8 cellular contexts compared by ENCODE assay signal in the genomic region with DNA sequence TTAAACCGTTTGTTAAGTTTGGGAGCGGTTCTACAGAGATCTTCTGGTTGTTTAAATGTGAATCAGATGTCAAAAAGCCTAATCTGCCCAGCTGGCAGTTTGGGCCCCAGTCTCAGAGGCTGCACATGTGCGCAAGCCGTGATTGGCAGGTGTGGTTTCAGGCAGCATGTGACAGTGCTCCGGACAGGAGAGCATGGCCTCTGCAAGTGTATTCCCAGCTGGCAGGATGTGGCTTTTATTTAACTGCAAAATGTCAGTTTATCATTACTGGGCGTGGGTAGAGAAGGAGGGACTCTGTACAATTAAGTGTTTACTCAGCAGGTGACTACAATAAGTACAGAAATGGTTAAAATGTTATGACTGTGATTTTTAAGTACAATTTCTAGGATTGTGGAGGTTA.
DNase-seq lines count a peak whose midpoint lies in the region; ATAC-seq, FAIRE-seq and TF ChIP-seq lines count a peak whose summit lies in the region.

No MANE protein-coding gene starts in this region.

- H3K27me3 Mint-ChIP-seq in immature natural killer cell (ENCODE audit: low read depth in 3 of 3) = peaks cover 0 to 2% (median 2%) of the 10 kb centered on the region in 3 donors

- peak overlapping the region; percentile 48 to 79 (median 69) for H3K4me3 Mint-ChIP-seq in immature natural killer cell

- no peaks in the 10 kb centered on the region for H3K27me3 ChIP-seq in SU-DHL-6 (ENCODE audit: low read length)

- H3K27ac ChIP-seq in SU-DHL-6 (ENCODE audit: low read depth, low read length) = peak overlapping the region; percentile 75

- peak overlapping the region; percentile 82 for H2AFZ ChIP-seq in SU-DHL-6 (ENCODE audit: low read depth, low read length, severe bottlenecking)

- H3K4me2 ChIP-seq in SU-DHL-6 (ENCODE audit: low read depth, low read length, poor library complexity, severe bottlenecking) = peak overlapping the region; percentile 57

- H3K27ac Mint-ChIP-seq in immature natural killer cell = peak overlapping the region; percentile 18 to 84 (median 74)

- peak overlapping the region; percentile 31 for H3K4me3 ChIP-seq in SU-DHL-6 (ENCODE audit: insufficient read depth, low read length, poor library complexity, severe bottlenecking)

- no peaks in the 10 kb centered on the region for H4K20me1 ChIP-seq in SU-DHL-6 (ENCODE audit: low read depth, low read length)

- no peak for FAIRE-seq in frontal cortex (lab: Jason Lieb, UNC)

- H3K9me2 ChIP-seq in SU-DHL-6 (replicated peaks; ENCODE audit: insufficient read depth, low read length) = no peaks in the 10 kb centered on the region

- TF ChIP-seq CTCF in GM20000 (IDR thresholded peaks at IDR 0.05; ENCODE audit: extremely low read depth, missing control alignments) (no peak), SU-DHL-6 (IDR thresholded peaks at IDR 0.05; ENCODE audit: insufficient read depth, low read length, poor library complexity, severe bottlenecking) (no peak)

- H3K9ac ChIP-seq in SU-DHL-6 (ENCODE audit: low read length) = peak overlapping the region; percentile 37

- no peaks in the 10 kb centered on the region for H3K9me3 Mint-ChIP-seq in immature natural killer cell

- H3F3A ChIP-seq in SU-DHL-6 (ENCODE audit: insufficient read depth) = no peaks in the 10 kb centered on the region

- DNase-seq in GM04504 (ENCODE audit: low read depth) (peak; percentile 42), GM20000 (ENCODE audit: low spot score) (peak; percentile 45), immature natural killer cell (peak in 1 of 3 donors; percentile 16), frontal cortex (ENCODE audit: low spot score in 2 of 2) (no peak), activated gamma-delta T cell (lab: John Stamatoyannopoulos, UW) (no peak), GOT3 (lab: John Stamatoyannopoulos, UW) (no peak)

- peak; percentile 55 for ATAC-seq in HG03558 (IDR thresholded peaks at IDR 0.05; ENCODE audit: extremely low read depth, unreplicated experiment)

- no peaks in the 10 kb centered on the region for H3K36me3 Mint-ChIP-seq in immature natural killer cell

- no peaks in the 10 kb centered on the region for H3K36me3 ChIP-seq in SU-DHL-6 (ENCODE audit: low read length)

- no peaks in the 10 kb centered on the region for H3K79me2 ChIP-seq in SU-DHL-6 (ENCODE audit: insufficient read depth, low read length)

- H3K4me1 Mint-ChIP-seq in immature natural killer cell = peaks cover 7 to 31% of the 10 kb centered on the region in 2 donors

- no peaks in the 10 kb centered on the region for H3K9me3 ChIP-seq in SU-DHL-6 (ENCODE audit: insufficient read depth, low read length)

Comparison
In these comparisons a context has a peak if more than half of its experiments do, and no peak if none do; other contexts are left out.
1. DNase-seq: peak in GM04504 (single experiment) and GM20000 (single experiment); none in frontal cortex (0 of 2), activated gamma-delta T cell (single experiment) and GOT3 (single experiment).